ENCODE assay signal across 8 cellular contexts in genomic region chr1:151993084-151993733, GRCh38. TPM values are rescaled to one million over a fixed set of nuclear protein-coding genes. Genes with fewer than 3 reads are reported as not detected.
A peak's percentile ranks its signal among the peaks of the same experiment; 100 is the strongest.
DNase-seq lines count a peak whose midpoint lies in the region; ATAC-seq and TF ChIP-seq lines count a peak whose summit lies in the region.

No MANE protein-coding gene starts in this region.

- peak overlapping the region; percentile 47; the same call in 1 of the 2 replicates for H3K4me3 ChIP-seq in GM08714 (ENCODE audit: low read length)
- peak overlapping the region; percentile 59 for H3K4me3 ChIP-seq in OCI-LY1 (ENCODE audit: low read depth, low read length, poor library complexity, severe bottlenecking)
- peak overlapping the region; percentile 97 for H3K4me3 ChIP-seq in skeletal muscle satellite cell (ENCODE audit: low read length)

- H3K9me2 ChIP-seq in OCI-LY1 (ENCODE audit: low read depth, low read length) = no peaks in the 10 kb centered on the region

- peak; percentile 28 for DNase-seq in activated naive CD4-positive, alpha-beta T cell treated with anti-CD3 and anti-CD28 coated beads, Interleukin-2, amount 50 U/mL, for 16 hours
- DNase-seq in left ventricle myocardium superior = peak; percentile 64
- DNase-seq in hypothalamus (lab: John Stamatoyannopoulos, UW) = no peak

- no peak for TF ChIP-seq CTCF in OCI-LY1 (IDR thresholded peaks at IDR 0.05; ENCODE audit: low read length)

- no peak overlapping the region for H3K27ac ChIP-seq in OCI-LY1 (ENCODE audit: low read depth, low read length, poor library complexity, severe bottlenecking)

- H3K9me3 ChIP-seq in OCI-LY1 (ENCODE audit: low read length) (no peaks in the 10 kb centered on the region), skeletal muscle satellite cell (replicated peaks; ENCODE audit: low read length) (no peaks in the 10 kb centered on the region)

- peak overlapping the region; percentile 38; the same call in 1 of the 2 replicates for H3K9ac ChIP-seq in OCI-LY1 (ENCODE audit: low read length)
- peak overlapping the region; percentile 96 for H3K9ac ChIP-seq in skeletal muscle satellite cell (ENCODE audit: low read depth, low read length)

- ATAC-seq in left ventricle myocardium superior (peak; percentile 39), HG03521 (IDR thresholded peaks at IDR 0.05; ENCODE audit: unreplicated experiment) (no peak), GM19455 (IDR thresholded peaks at IDR 0.05; ENCODE audit: unreplicated experiment) (no peak)

- H3K4me1 ChIP-seq in OCI-LY1 (ENCODE audit: insufficient read depth, low read length, severe bottlenecking) (peaks cover 17% of the 10 kb centered on the region), skeletal muscle satellite cell (ENCODE audit: control insufficient read depth, insufficient read depth, low read length) (peaks cover 54% of the 10 kb centered on the region)

- intact Hi-C loops in left ventricle myocardium superior (cut with micrococcal nuclease) = no loop called here

- no peaks in the 10 kb centered on the region for H3F3A ChIP-seq in OCI-LY1 (ENCODE audit: insufficient read depth, low read length)

- H3K79me2 ChIP-seq in OCI-LY1 (ENCODE audit: insufficient read depth, low read length) = no peaks in the 10 kb centered on the region

- H2AFZ ChIP-seq in OCI-LY1 (ENCODE audit: low read length) = no peak overlapping the region

- H3K27me3 ChIP-seq in OCI-LY1 (ENCODE audit: insufficient read depth, low read length) (no peaks in the 10 kb centered on the region), skeletal muscle satellite cell (ENCODE audit: control insufficient read depth, insufficient read depth, low read length) (no peaks in the 10 kb centered on the region)

- H3K36me3 ChIP-seq in OCI-LY1 (ENCODE audit: insufficient read depth, low read length) = no peaks in the 10 kb centered on the region
- H3K36me3 ChIP-seq in skeletal muscle satellite cell (ENCODE audit: insufficient read depth, low read length) = peaks cover 9% of the 10 kb centered on the region

- no peaks in the 10 kb centered on the region for H4K20me1 ChIP-seq in OCI-LY1 (ENCODE audit: insufficient read depth, low read length)

- peak overlapping the region; percentile 50 for H3K4me2 ChIP-seq in OCI-LY1 (ENCODE audit: low read length)
- peak overlapping the region; percentile 86 for H3K4me2 ChIP-seq in skeletal muscle satellite cell (ENCODE audit: low read length)

RNA-seq across cellular contexts. Expression of gene S100A10, which starts 0.5 kb away (rescaled TPM):
- total RNA-seq in left ventricle myocardium superior = 201 TPM
- 143 and 214 TPM in 2 replicates for total RNA-seq in skeletal muscle satellite cell (2012; rRNA removed)

RNA-seq across cellular contexts. Expression of gene S100A11, which starts 43.6 kb away (rescaled TPM):
- total RNA-seq in left ventricle myocardium superior = 65.8 TPM
- total RNA-seq in skeletal muscle satellite cell (2012; rRNA removed) = 179 and 194 TPM in 2 replicates

Comparison
In these comparisons a context has a peak if more than half of its experiments do, and no peak if none do; other contexts are left out.
1. H3K4me3 ChIP-seq: peak in every context shown above with its lines; median percentile 97 in skeletal muscle satellite cell; 59 in OCI-LY1; 47 in GM08714.
2. DNase-seq: peak in activated naive CD4-positive, alpha-beta T cell treated with anti-CD3 and anti-CD28 coated beads, Interleukin-2, amount 50 U/mL, for 16 hours (single experiment) and left ventricle myocardium superior (single experiment); none in hypothalamus (0 of 51).